In the genomic region with DNA sequence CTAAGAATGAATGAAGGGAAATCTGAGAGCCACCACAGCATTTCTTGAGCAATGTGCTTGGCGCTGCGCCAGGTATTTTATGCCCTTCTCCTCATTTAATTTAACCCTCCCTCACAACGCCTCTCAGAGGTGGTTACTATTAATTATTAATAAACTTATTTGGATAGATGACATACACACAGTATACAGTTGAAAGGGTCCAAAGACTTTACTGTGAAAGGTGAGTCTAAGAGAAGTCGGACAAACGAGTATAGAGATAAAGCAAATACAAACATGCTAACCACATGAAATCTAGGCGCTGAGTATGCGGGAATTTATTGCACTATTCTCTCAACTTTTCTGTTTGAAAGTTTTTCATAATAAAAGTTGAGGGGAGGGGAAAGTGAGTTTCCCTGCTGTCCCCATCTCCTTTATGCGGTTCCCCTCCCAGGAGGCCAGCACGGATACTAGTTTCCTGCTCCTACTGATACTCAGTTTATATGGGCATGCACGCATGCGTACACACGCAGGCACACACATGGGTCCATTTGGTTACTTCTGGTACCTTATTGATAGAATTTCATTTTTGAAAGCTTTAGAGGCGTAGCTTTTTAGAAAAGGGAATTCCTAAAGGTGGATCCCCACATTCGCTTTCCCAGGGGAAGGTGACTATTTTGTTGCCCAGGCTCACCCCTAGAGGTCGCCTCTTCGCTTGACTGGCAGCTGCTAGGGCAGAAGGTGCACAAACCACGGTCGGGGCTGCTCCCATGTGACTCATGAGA, we compare ENCODE assay signal across 7 cellular contexts. TPM values are rescaled to one million over a fixed set of nuclear protein-coding genes. Genes with fewer than 3 reads are reported as not detected.
A peak's percentile ranks its signal among the peaks of the same experiment; 100 is the strongest.
DNase-seq lines count a peak whose midpoint lies in the region; ATAC-seq, FAIRE-seq and TF ChIP-seq lines count a peak whose summit lies in the region.

No MANE protein-coding gene starts in this region.

- FAIRE-seq in GM12891 (lab: Jason Lieb, UNC): peak; percentile 87

- peak; percentile 93 for TF ChIP-seq CTCF in kidney epithelial cell (IDR thresholded peaks at IDR 0.05; ENCODE audit: insufficient read depth, low read length, poor library complexity, severe bottlenecking)

- H3K36me3 ChIP-seq in kidney epithelial cell (ENCODE audit: control insufficient read depth, insufficient read depth, low read length): no peaks in the 10 kb centered on the region

- DNase-seq in GM12891 (ENCODE audit: insufficient read length, low spot score) (peak; percentile 53), NCI-H1694 treated with DMSO at 0.1 percent for 48 hours (lab: John Stamatoyannopoulos, UW) (peak; percentile 33), caudate nucleus (lab: John Stamatoyannopoulos, UW) (peak in 54 of 61 donors; percentile 0 to 69 (median 29)), kidney epithelial cell (ENCODE audit: low read depth) (peak; percentile 61)
- DNase-seq in activated CD4-positive, CD25-positive, alpha-beta regulatory T cell (lab: John Stamatoyannopoulos, UW): peak; percentile 14 to 44 (median 40)
- peak; percentile 34 to 74 (median 56) for DNase-seq in stimulated activated CD4-positive, alpha-beta T cell treated with anti-CD3 and anti-CD28 coated beads, Interleukin-1b, Interleukin-23, amount 100 ng/mL, for 24 hours (ENCODE audit: low read depth in 4 of 4, low spot score in 1 of 4)

- ATAC-seq in HG02763 (IDR thresholded peaks at IDR 0.05; ENCODE audit: unreplicated experiment): peak; percentile 87

- no peak for TF ChIP-seq POLR2A in GM12891 (IDR thresholded peaks at IDR 0.05; ENCODE audit: low read depth, low read length)

- no peak overlapping the region for H3K27ac ChIP-seq in caudate nucleus (ENCODE audit: low read depth, low read length)

- H3K27me3 ChIP-seq in kidney epithelial cell (ENCODE audit: control insufficient read depth, insufficient read depth, low read length): no peaks in the 10 kb centered on the region

- no peak overlapping the region for H3K4me3 ChIP-seq in kidney epithelial cell (ENCODE audit: low read depth, low read length)

TF ChIP-seq in GM12891, 5 proteins besides CTCF, POLR2A, EP300 and RAD21:
- TF ChIP-seq SPI1 (IDR thresholded peaks at IDR 0.05; ENCODE audit: low read depth, low read length) (no peak), TAF1 (IDR thresholded peaks at IDR 0.05; ENCODE audit: low read depth, low read length) (no peak), POU2F2 (IDR thresholded peaks at IDR 0.05; ENCODE audit: low read depth, low read length) (no peak), PAX5 (IDR thresholded peaks at IDR 0.05; ENCODE audit: insufficient read depth, low read length, severe bottlenecking) (no peak), POLR2AphosphoS5 (IDR thresholded peaks at IDR 0.05; ENCODE audit: low read depth, low read length) (no peak)

RNA-seq across cellular contexts. Expression of gene KCTD6, which starts 28.5 kb away (rescaled TPM):
- 2.3 TPM for polyA plus RNA-seq in GM12891 (2012; ENCODE audit: low read depth, missing spikeins)
- 6.5 and 7.6 TPM in 2 replicates for total RNA-seq in kidney epithelial cell

RNA-seq across cellular contexts. Expression of gene PDHB, which starts 29.7 kb away (rescaled TPM):
- 61.4 TPM for polyA plus RNA-seq in GM12891 (2012; ENCODE audit: low read depth, missing spikeins)
- 58.2 and 62.8 TPM in 2 replicates for total RNA-seq in kidney epithelial cell
